8 cellular contexts compared by ENCODE assay signal in genomic region chr6:30678964-30679726, GRCh38. TPM values are rescaled to one million over a fixed set of nuclear protein-coding genes. Genes with fewer than 3 reads are reported as not detected.
DNase-seq lines count a peak whose midpoint lies in the region; ATAC-seq and TF ChIP-seq lines count a peak whose summit lies in the region.

No MANE protein-coding gene starts in this region.

- TF ChIP-seq CTCF in Caco-2 (IDR thresholded peaks at IDR 0.05; ENCODE audit: insufficient read depth in 1 of 2, low read depth in 1 of 2, low read length in 1 of 2, severe bottlenecking in 1 of 2, unreplicated experiment in 1 of 2) (peak; percentile 81 to 95), coronary artery (IDR thresholded peaks at IDR 0.05) (peak; percentile 96), liver (IDR thresholded peaks at IDR 0.05; ENCODE audit: low read depth, low read length, missing input control) (peak; percentile 96)

- H3K4me3 ChIP-seq in Caco-2 (ENCODE audit: low read depth, low read length) (no peak overlapping the region), coronary artery (peak overlapping the region; percentile 91), liver (ENCODE audit: low read depth in 1 of 3, low read length in 3 of 3) (peak overlapping the region; percentile 30 to 43 (median 40))

- peak; percentile 41 for ATAC-seq in HG02610 (IDR thresholded peaks at IDR 0.05; ENCODE audit: unreplicated experiment)
- ATAC-seq in GM21528 (IDR thresholded peaks at IDR 0.05; ENCODE audit: low FRiP score, unreplicated experiment) = no peak

- H3K27ac ChIP-seq in coronary artery (peak overlapping the region; percentile 76 to 95), liver (ENCODE audit: low read depth in 1 of 2, low read length in 2 of 2) (peak overlapping the region; percentile 88)

- no peaks in the 10 kb centered on the region for H3K27me3 Mint-ChIP-seq in Caco-2 (ENCODE audit: insufficient read depth, unreplicated experiment)

- CTCF ChIA-PET in Caco-2 (lab: Charles Lee) = interaction anchor here (0.5 to 2.0 kb wide), 13 partner anchors 9 to 408 kb away, joined by 3 to 28 read pairs (median 4); partner anchors contain the start of genes MDC1 and NRM

- 6% methylated on average over 31 of the region's 31 CpGs for WGBS in liver

- POLR2A ChIA-PET in Caco-2 (lab: Charles Lee) = interaction anchor here (0.5 to 1.2 kb wide), 3 partner anchors 38 to 64 kb away, joined by 3 to 5 read pairs (median 4); partner anchors contain the start of gene MDC1

- H3K36me3 ChIP-seq in Caco-2 (ENCODE audit: control insufficient read depth, insufficient read depth, low read length) (no peaks in the 10 kb centered on the region), liver (ENCODE audit: control insufficient read depth in 4 of 4, insufficient read depth in 3 of 4, low read depth in 1 of 4, low read length in 3 of 4) (peaks cover 0 to 8% (median 5%) of the 10 kb centered on the region in 4 donors)

- peak overlapping the region; percentile 52 to 86 for H3K9ac ChIP-seq in liver (ENCODE audit: low read depth in 1 of 2, low read length in 2 of 2)

- peak; percentile 68 to 86 for DNase-seq in Caco-2
- DNase-seq in NCI-H460 (ENCODE audit: extremely low read depth, low read depth) = peak; percentile 65
- peak; percentile 95 for DNase-seq in activated CD4-positive, alpha-beta T cell treated with anti-CD3 and anti-CD28 coated beads, Interleukin-2, amount 50 U/mL, for 1 hour
- peak; percentile 89 for DNase-seq in coronary artery (ENCODE audit: low spot score)
- DNase-seq in stimulated activated CD4-positive, alpha-beta T cell treated with anti-CD3 and anti-CD28 coated beads, Interleukin-4, amount 100 ng/mL, for 1 hour = peak; percentile 95

- H3K27ac Mint-ChIP-seq in Caco-2 (ENCODE audit: unreplicated experiment) = no peak overlapping the region

- no TSS peak for BruUV-seq in Caco-2 (replicated peaks; lab: Mats Ljungman, UMichigan)

- H3K4me1 ChIP-seq in Caco-2 = 0 out of 2 replicates have a peak, but pooled peaks cover 4% of the 10 kb centered on the region
- H3K4me1 ChIP-seq in liver (ENCODE audit: control insufficient read depth in 4 of 4, insufficient read depth in 4 of 4, low read length in 3 of 4) = peaks cover 13 to 82% (median 59%) of the 10 kb centered on the region in 4 donors

- H3K4me1 Mint-ChIP-seq in Caco-2 (ENCODE audit: low read depth, unreplicated experiment) = peaks cover 4% of the 10 kb centered on the region

- H3K9me3 ChIP-seq in Caco-2 (no peaks in the 10 kb centered on the region), liver (ENCODE audit: control insufficient read depth in 4 of 4, low read length in 3 of 4) (no peaks in the 10 kb centered on the region)

- H3K27me3 ChIP-seq in Caco-2 (replicated peaks; ENCODE audit: control insufficient read depth, insufficient read depth, low read length) (no peaks in the 10 kb centered on the region), liver (ENCODE audit: control insufficient read depth in 4 of 4, insufficient read depth in 4 of 4, low read length in 3 of 4) (no peaks in the 10 kb centered on the region)

- no peaks in the 10 kb centered on the region for H3K9me3 Mint-ChIP-seq in Caco-2 (ENCODE audit: unreplicated experiment)

- H3K36me3 Mint-ChIP-seq in Caco-2 (ENCODE audit: insufficient read depth, unreplicated experiment) = peaks cover 14% of the 10 kb centered on the region

- TF ChIP-seq RAD21 in liver (IDR thresholded peaks at IDR 0.05) = peak; percentile 98 to 99

- intact Hi-C loops in Caco-2 (cut with micrococcal nuclease; ENCODE audit: unreplicated experiment) = loop anchor here (1.0 kb wide), 2 partner anchors 38 to 43 kb away; partner anchors contain the start of gene MDC1

- H3K4me3 Mint-ChIP-seq in Caco-2 (ENCODE audit: unreplicated experiment) = no peak overlapping the region

TF ChIP-seq in liver, 16 proteins besides CTCF, POLR2A, EP300 and RAD21:
- no peak for TF ChIP-seq FOXA1 (IDR thresholded peaks at IDR 0.05)
- TF ChIP-seq NR2F2 (IDR thresholded peaks at IDR 0.05) = no peak
- peak; percentile 60 for TF ChIP-seq REST (IDR thresholded peaks at IDR 0.05)
- no peak for TF ChIP-seq ATF3 (IDR thresholded peaks at IDR 0.05)
- TF ChIP-seq JUND (IDR thresholded peaks at IDR 0.05) = peak in 1 of 2 donors; percentile 54
- no peak for TF ChIP-seq FOXA2 (IDR thresholded peaks at IDR 0.05)
- TF ChIP-seq, protein P1, sequence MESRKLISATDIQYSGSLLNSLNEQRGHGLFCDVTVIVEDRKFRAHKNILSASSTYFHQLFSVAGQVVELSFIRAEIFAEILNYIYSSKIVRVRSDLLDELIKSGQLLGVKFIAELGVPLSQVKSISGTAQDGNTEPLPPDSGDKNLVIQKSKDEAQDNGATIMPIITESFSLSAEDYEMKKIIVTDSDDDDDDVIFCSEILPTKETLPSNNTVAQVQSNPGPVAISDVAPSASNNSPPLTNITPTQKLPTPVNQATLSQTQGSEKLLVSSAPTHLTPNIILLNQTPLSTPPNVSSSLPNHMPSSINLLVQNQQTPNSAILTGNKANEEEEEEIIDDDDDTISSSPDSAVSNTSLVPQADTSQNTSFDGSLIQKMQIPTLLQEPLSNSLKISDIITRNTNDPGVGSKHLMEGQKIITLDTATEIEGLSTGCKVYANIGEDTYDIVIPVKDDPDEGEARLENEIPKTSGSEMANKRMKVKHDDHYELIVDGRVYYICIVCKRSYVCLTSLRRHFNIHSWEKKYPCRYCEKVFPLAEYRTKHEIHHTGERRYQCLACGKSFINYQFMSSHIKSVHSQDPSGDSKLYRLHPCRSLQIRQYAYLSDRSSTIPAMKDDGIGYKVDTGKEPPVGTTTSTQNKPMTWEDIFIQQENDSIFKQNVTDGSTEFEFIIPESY (IDR thresholded peaks at IDR 0.05) = no peak
- peak; percentile 82 for TF ChIP-seq HNF4G (IDR thresholded peaks at IDR 0.05)
- peak; percentile 89 for TF ChIP-seq SP1 (IDR thresholded peaks at IDR 0.05)
- TF ChIP-seq GABPA (IDR thresholded peaks at IDR 0.05 in 1 of 2, conservative IDR thresholded peaks at IDR 0.05 in 1 of 2) = no peak
- TF ChIP-seq MAX (IDR thresholded peaks at IDR 0.05) = peak; percentile 36
- TF ChIP-seq HNF4A (conservative IDR thresholded peaks at IDR 0.05) = peak; percentile 93 to 95
- TF ChIP-seq YY1 (IDR thresholded peaks at IDR 0.05) = peak; percentile 66
- no peak for TF ChIP-seq TAF1 (conservative IDR thresholded peaks at IDR 0.05)
- no peak for TF ChIP-seq EGR1 (IDR thresholded peaks at IDR 0.05; ENCODE audit: low read depth in 2 of 2)
- TF ChIP-seq RXRA (IDR thresholded peaks at IDR 0.05) = peak; percentile 15 to 74
TF ChIP-seq in liver: peak in this region for 8.

RNA-seq across cellular contexts. Expression of gene DHX16, which starts 6.3 kb away (rescaled TPM):
- total RNA-seq in Caco-2 (2022) (36.6 and 40.6 TPM in 2 replicates), liver (10 to 100 TPM; 20.6 to 23.9 TPM)
- 35.5 and 35.6 TPM in 2 replicates for total RNA-seq in NCI-H460 (2014; rRNA removed; shearing (Covaris generic))
- polyA plus RNA-seq in NCI-H460 (2014; cell fraction: nucleus; rRNA removed) = 30.6 and 38.3 TPM in 2 replicates
- polyA plus RNA-seq in liver = 10 to 100 TPM; 10.1 to 14.2 TPM

RNA-seq across cellular contexts. Expression of gene PPP1R18, which starts 7.3 kb away (rescaled TPM):
- total RNA-seq in Caco-2 (2022) = 6.6 and 9.7 TPM in 2 replicates
- 35.1 and 42.5 TPM in 2 replicates for total RNA-seq in NCI-H460 (2014; rRNA removed; shearing (Covaris generic))
- 25.5 and 25.6 TPM in 2 replicates for polyA plus RNA-seq in NCI-H460 (2014; cell fraction: nucleus; rRNA removed)
- 10 to 100 TPM; 11.4 to 11.5 TPM for total RNA-seq in liver
- polyA plus RNA-seq in liver = 10 to 100 TPM in 1 of 2 donors, 1 to 10 TPM in 1; 7.4 to 17.4 TPM

RNA-seq across cellular contexts. Expression of gene NRM, which starts 11.6 kb away (rescaled TPM):
- total RNA-seq in Caco-2 (2022) (31.7 and 32.1 TPM in 2 replicates), liver (1 to 10 TPM in 1 of 2 donors, under 1 TPM in 1; 0.59 to 2.3 TPM)
- total RNA-seq in NCI-H460 (2014; rRNA removed; shearing (Covaris generic)) = 6.3 and 6.4 TPM in 2 replicates
- 13.0 and 16.4 TPM in 2 replicates for polyA plus RNA-seq in NCI-H460 (2014; cell fraction: nucleus; rRNA removed)
- 1 to 10 TPM; 2.4 to 3.3 TPM for polyA plus RNA-seq in liver

RNA-seq across cellular contexts. Expression of gene C6orf136, which starts 32.2 kb away (rescaled TPM):
- 25.4 and 25.7 TPM in 2 replicates for total RNA-seq in Caco-2 (2022)
- total RNA-seq in NCI-H460 (2014; rRNA removed; shearing (Covaris generic)) = 7.5 and 8.3 TPM in 2 replicates
- 11.1 and 17.8 TPM in 2 replicates for polyA plus RNA-seq in NCI-H460 (2014; cell fraction: nucleus; rRNA removed)
- total RNA-seq in liver = 1 to 10 TPM; 2.0 to 8.9 TPM
- 10 to 100 TPM; 10.8 to 12.0 TPM for polyA plus RNA-seq in liver

RNA-seq across cellular contexts. Expression of gene MDC1, which starts 37.9 kb away (rescaled TPM):
- total RNA-seq in Caco-2 (2022) = 46.6 and 48.6 TPM in 2 replicates
- 8.4 and 11.3 TPM in 2 replicates for total RNA-seq in NCI-H460 (2014; rRNA removed; shearing (Covaris generic))
- polyA plus RNA-seq in NCI-H460 (2014; cell fraction: nucleus; rRNA removed) = 13.1 and 18.7 TPM in 2 replicates
- 10 to 100 TPM in 1 of 2 donors, 1 to 10 TPM in 1; 9.0 to 15.5 TPM for total RNA-seq in liver
- 1 to 10 TPM; 5.9 to 7.7 TPM for polyA plus RNA-seq in liver
